In the genomic region with DNA sequence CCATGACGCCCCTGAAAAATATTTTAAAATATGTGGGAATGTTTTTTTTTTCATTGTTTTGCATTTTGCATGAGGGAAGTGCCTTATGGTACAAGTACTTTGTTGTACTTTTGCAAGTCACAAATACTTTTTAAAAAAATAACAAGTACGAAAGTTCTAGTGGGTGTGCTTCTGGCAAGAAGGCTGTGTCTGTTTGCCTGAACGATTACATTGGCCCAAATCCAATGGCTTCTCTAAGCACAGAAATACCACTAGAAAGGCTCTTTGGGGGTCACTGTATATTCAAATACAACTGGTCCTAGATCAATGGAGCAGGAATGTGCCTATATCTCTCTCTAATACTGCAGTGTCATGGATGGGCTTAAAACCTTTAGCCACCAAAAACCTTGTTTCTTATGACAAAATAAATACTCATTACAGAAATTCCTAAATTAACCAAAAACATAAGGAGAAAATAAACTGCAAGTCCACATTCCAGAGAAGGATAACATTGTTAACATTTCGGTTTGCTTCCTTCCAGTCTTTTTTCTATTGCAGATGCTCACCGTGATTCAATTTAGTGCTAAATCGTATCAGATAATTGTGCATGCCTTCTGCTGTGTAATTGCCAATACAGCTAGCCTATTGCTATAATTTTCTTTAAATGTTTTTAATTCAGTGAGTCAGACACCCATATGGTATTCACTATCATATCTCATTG, we compare ENCODE assay signal across 26 cellular contexts.
"Had no signal": no experiment of that assay in that cellular context is flagged by ENCODE, and none has a peak within 500 bp of the region (broad histone marks: within the 10 kb centered on the region; RNA-seq: fewer than 3 reads in every experiment).

No MANE protein-coding gene starts in this region.

- H3K4me1 Mint-ChIP-seq: nephron had no signal

- H3K36me3 Mint-ChIP-seq: memory B cell had no signal

- ATAC-seq: activated CD8-positive, alpha-beta T cell treated with anti-CD3 and anti-CD28 coated beads, Interleukin-2, amount 10 ng/mL, durations not matched to agents 7 days and 5 days; esophagus mucosa; left cardiac atrium; right cardiac atrium had no signal

- H2AFZ ChIP-seq: parathyroid adenoma had no signal

- H3K36me3 ChIP-seq: transverse colon had no signal

- H3K79me2 ChIP-seq: parathyroid adenoma had no signal

- H3K27ac ChIP-seq: parathyroid adenoma, transverse colon had no signal

- H3K9me3 ChIP-seq: transverse colon had no signal

- H3K4me3 ChIP-seq: transverse colon had no signal

- H3K27ac Mint-ChIP-seq: activated CD8-positive, alpha-beta T cell treated with anti-CD3 and anti-CD28 coated beads, Interleukin-2, amount 10 ng/mL, durations not matched to agents 7 days and 5 days; activated T-helper 1 cell treated with anti-CD3 and anti-CD28 coated beads, Interleukin-12 subunit alpha, Interleukin-12 subunit beta, Interleukin-2, Interleukin-4 antibody, amounts not matched to agents 30 ng/mL and 10 ng/mL and 1 ng/mL, durations not matched to agents 14 hours and 24 hours and 36 hours; dendritic cell treated with granulocyte-macrophage colony-stimulating factor and Interleukin-4, amounts not matched to agents 40 ng/mL and 50 ng/mL, for 4 days; memory B cell; nephron; stimulated activated naive CD8-positive, alpha-beta T cell treated with anti-CD3 and anti-CD28 coated beads, Interleukin-15, Interleukin-2, amounts not matched to agents 100 ng/mL and 50 ng/mL, for 24 hours had no signal

- H3K4me1 ChIP-seq: parathyroid adenoma had no signal

- H3K9ac ChIP-seq: parathyroid adenoma had no signal

- H3K9me3 Mint-ChIP-seq: activated T-helper 1 cell treated with anti-CD3 and anti-CD28 coated beads, Interleukin-12 subunit alpha, Interleukin-12 subunit beta, Interleukin-2, Interleukin-4 antibody, amounts not matched to agents 30 ng/mL and 10 ng/mL and 1 ng/mL, durations not matched to agents 14 hours and 24 hours and 36 hours; dendritic cell treated with granulocyte-macrophage colony-stimulating factor and Interleukin-4, amounts not matched to agents 40 ng/mL and 50 ng/mL, for 4 days; memory B cell; nephron; stimulated activated naive CD8-positive, alpha-beta T cell treated with anti-CD3 and anti-CD28 coated beads, Interleukin-15, Interleukin-2, amounts not matched to agents 100 ng/mL and 50 ng/mL, for 24 hours had no signal

- H3K27me3 ChIP-seq: transverse colon had no signal

- DNase-seq: activated CD4-positive, alpha-beta T cell treated with anti-CD3 and anti-CD28 coated beads for 1 hour; activated CD4-positive, alpha-beta T cell treated with anti-CD3 and anti-CD28 coated beads, Interleukin-2, amount 50 U/mL, for 1 hour; activated CD8-positive, alpha-beta T cell treated with anti-CD3 and anti-CD28 coated beads, Interleukin-2, amount 10 ng/mL, durations not matched to agents 7 days and 5 days; activated gamma-delta T cell; activated naive CD4-positive, alpha-beta T cell treated with anti-CD3 and anti-CD28 coated beads, Interleukin-2, amount 50 U/mL, for 16 hours; anterior cingulate cortex; cerebellar nuclear complex; effector memory CD4-positive, alpha-beta T cell; glutamatergic neuron; hypothalamus; islet precursor cell; left cardiac atrium; nucleus accumbens; right cardiac atrium; stimulated activated CD4-positive, alpha-beta T cell treated with anti-CD3 and anti-CD28 coated beads, Interleukin-1b, Interleukin-23, amount 100 ng/mL, for 48 hours; substantia nigra; T-helper 1 cell; T-helper 9 cell; transverse colon had no signal

- H3K4me3 Mint-ChIP-seq: activated CD8-positive, alpha-beta T cell treated with anti-CD3 and anti-CD28 coated beads, Interleukin-2, amount 10 ng/mL, durations not matched to agents 7 days and 5 days; activated T-helper 1 cell treated with anti-CD3 and anti-CD28 coated beads, Interleukin-12 subunit alpha, Interleukin-12 subunit beta, Interleukin-2, Interleukin-4 antibody, amounts not matched to agents 30 ng/mL and 10 ng/mL and 1 ng/mL, durations not matched to agents 14 hours and 24 hours and 36 hours; dendritic cell treated with granulocyte-macrophage colony-stimulating factor and Interleukin-4, amounts not matched to agents 40 ng/mL and 50 ng/mL, for 4 days; memory B cell; nephron; stimulated activated naive CD8-positive, alpha-beta T cell treated with anti-CD3 and anti-CD28 coated beads, Interleukin-15, Interleukin-2, amounts not matched to agents 100 ng/mL and 50 ng/mL, for 24 hours had no signal
